In the genomic region with DNA sequence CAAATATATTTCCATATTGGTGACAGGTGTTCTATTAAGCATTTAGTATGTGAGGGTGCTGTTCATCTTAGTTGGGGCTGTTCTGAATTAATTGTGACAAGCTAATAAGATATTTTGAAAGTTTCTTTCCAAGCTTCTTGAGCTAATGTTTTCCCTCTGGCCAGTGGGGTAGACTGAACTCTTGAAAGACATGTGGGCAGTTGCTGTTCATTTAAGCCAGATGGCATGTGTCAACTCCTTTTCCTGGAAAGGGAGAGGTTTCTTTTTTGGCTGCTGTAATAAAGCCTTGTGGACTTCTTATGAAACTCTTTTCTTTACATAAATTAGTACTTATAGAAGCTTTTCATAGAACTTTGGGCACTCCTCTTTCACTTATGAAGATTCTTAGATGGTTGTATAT, we compare ENCODE assay signal across 15 cellular contexts. TPM values are rescaled to one million over a fixed set of nuclear protein-coding genes. Genes with fewer than 3 reads are reported as not detected.
DNase-seq lines count a peak whose midpoint lies in the region; ATAC-seq, FAIRE-seq and TF ChIP-seq lines count a peak whose summit lies in the region.
"Had no signal": no experiment of that assay in that cellular context is flagged by ENCODE, and none has a peak within 500 bp of the region (broad histone marks: within the 10 kb centered on the region; RNA-seq: fewer than 3 reads in every experiment).

No MANE protein-coding gene starts in this region.

- intact Hi-C loops in left cardiac atrium (cut with DNase I) = no loop called here

- TF ChIP-seq POLR2A in GM12892 (IDR thresholded peaks at IDR 0.05; ENCODE audit: low read depth, low read length) = no peak

- H3K27ac Mint-ChIP-seq in activated T-helper 17 cell treated with anti-CD3 and anti-CD28 coated beads, Interleukin-2, amount 50 U/mL, for 72 hours = no peak overlapping the region
- H3K27ac Mint-ChIP-seq: HFFc6 had no signal

- FAIRE-seq in GM12892 (lab: Jason Lieb, UNC) = peak; percentile 5
- FAIRE-seq: endometrium had no signal

- no peaks in the 10 kb centered on the region for H3K9me3 Mint-ChIP-seq in activated T-helper 17 cell treated with anti-CD3 and anti-CD28 coated beads, Interleukin-2, amount 50 U/mL, for 72 hours
- H3K9me3 Mint-ChIP-seq: HFFc6, immature natural killer cell, neural crest cell had no signal

- H3K4me1 Mint-ChIP-seq in activated T-helper 17 cell treated with anti-CD3 and anti-CD28 coated beads, Interleukin-2, amount 50 U/mL, for 72 hours = peaks cover 49% of the 10 kb centered on the region

- peak; percentile 60 for ATAC-seq in activated T-helper 17 cell treated with anti-CD3 and anti-CD28 coated beads, Interleukin-2, amount 50 U/mL, for 72 hours (replicated peaks)
- ATAC-seq in left cardiac atrium = peak; percentile 76 to 82

- DNase-seq in AG08395 (ENCODE audit: low spot score) (peak; percentile 50), GM12892 (ENCODE audit: insufficient read length) (no peak), left cardiac atrium (no peak), NCI-H2196 treated with DMSO at 0.1 percent for 48 hours (lab: John Stamatoyannopoulos, UW; ENCODE audit: unreplicated experiment) (no peak), NCI-H2196 (lab: John Stamatoyannopoulos, UW; ENCODE audit: unreplicated experiment) (no peak), NCI-H69 (lab: John Stamatoyannopoulos, UW) (no peak), NCI-H2029 treated with DMSO at 0.1 percent for 48 hours (lab: John Stamatoyannopoulos, UW) (no peak)
- DNase-seq: activated CD4-positive, alpha-beta T cell treated with anti-CD3 and anti-CD28 coated beads, Interleukin-2, amount 50 U/mL, for 48 hours; HFFc6; immature natural killer cell; NCI-H774; stimulated activated CD4-positive, alpha-beta T cell treated with anti-CD3 and anti-CD28 coated beads, Interleukin-2, amount 100 ng/mL, for 48 hours had no signal

- H3K36me3 Mint-ChIP-seq in activated T-helper 17 cell treated with anti-CD3 and anti-CD28 coated beads, Interleukin-2, amount 50 U/mL, for 72 hours (ENCODE audit: low read depth) = peaks cover 61% of the 10 kb centered on the region

- no peak overlapping the region for H3K4me3 Mint-ChIP-seq in activated T-helper 17 cell treated with anti-CD3 and anti-CD28 coated beads, Interleukin-2, amount 50 U/mL, for 72 hours
- H3K4me3 Mint-ChIP-seq: HFFc6, immature natural killer cell, neural crest cell had no signal

- H3K27me3 Mint-ChIP-seq in activated T-helper 17 cell treated with anti-CD3 and anti-CD28 coated beads, Interleukin-2, amount 50 U/mL, for 72 hours = no peaks in the 10 kb centered on the region

RNA-seq across cellular contexts. Expression of gene RAB18, which starts 21.7 kb away (rescaled TPM):
- 31.4 TPM for polyA plus RNA-seq in GM12892 (2012; ENCODE audit: missing spikeins)
- total RNA-seq in activated T-helper 17 cell treated with anti-CD3 and anti-CD28 coated beads, Interleukin-2, amount 50 U/mL, for 72 hours = 10 to 100 TPM; 56.6 to 78.1 TPM
- total RNA-seq in left cardiac atrium = 100 to 1,000 TPM in 1 of 2 donors, 10 to 100 TPM in 1; 92.8 to 127 TPM
